In genomic region chr1:3393024-3393986, GRCh38 we compare ENCODE assay signal across 14 cellular contexts.
DNase-seq lines count a peak whose midpoint lies in the region; FAIRE-seq and TF ChIP-seq lines count a peak whose summit lies in the region.
"Had no signal": no experiment of that assay in that cellular context is flagged by ENCODE, and none has a peak within 500 bp of the region (broad histone marks: within the 10 kb centered on the region; RNA-seq: fewer than 3 reads in every experiment).

No MANE protein-coding gene starts in this region.

- FAIRE-seq in GM12892 (lab: Jason Lieb, UNC), result no peak

- in situ Hi-C loops in HAP-1 (cut with MboI; ENCODE audit: low sequenced_read_pairs), result no loop called here

- H3K4me1 ChIP-seq in HAP-1, result peaks cover 8% of the 10 kb centered on the region
- H3K4me1 ChIP-seq in colonic mucosa, result peaks cover 11% of the 10 kb centered on the region
- H3K4me1 ChIP-seq in sigmoid colon, result peaks cover 0 to 27% (median 20%) of the 10 kb centered on the region in 4 donors

- H3K4me3 ChIP-seq in HAP-1 (no peak overlapping the region), colonic mucosa (peak overlapping the region; percentile 0), sigmoid colon (peak overlapping the region in 3 of 4 donors; percentile 22 to 31 (median 29))

- DNase-seq in HAP-1 (ENCODE audit: low spot score in 2 of 2), result peak; percentile 33 to 54
- DNase-seq in colonic mucosa, result peak; percentile 29
- DNase-seq in iPS-NIHi7 (ENCODE audit: extremely low spot score), result peak; percentile 67
- DNase-seq in sigmoid colon, result no peak
- no peak for DNase-seq in GM12892 (ENCODE audit: insufficient read length)
- DNase-seq in activated CD8-positive, alpha-beta memory T cell treated with anti-CD3 and anti-CD28 coated beads, Interleukin-2, amount 50 U/mL, for 48 hours, result no peak
- no peak for DNase-seq in NCI-H2029 treated with DMSO at 0.1 percent for 48 hours (lab: John Stamatoyannopoulos, UW)
- no peak for DNase-seq in SHP77 (lab: John Stamatoyannopoulos, UW)
- DNase-seq: CD4-positive, alpha-beta T cell; Karpas-422; NCI-H69; stimulated activated CD4-positive, alpha-beta T cell treated with anti-CD3 and anti-CD28 coated beads, Interleukin-4, amount 100 ng/mL, for 1 hour; substantia nigra; T-cell had no signal

- H3K36me3 ChIP-seq in HAP-1 (replicated peaks) (no peaks in the 10 kb centered on the region), colonic mucosa (no peaks in the 10 kb centered on the region), sigmoid colon (no peaks in the 10 kb centered on the region)

- no peak for TF ChIP-seq EP300 in sigmoid colon (IDR thresholded peaks at IDR 0.05)

- TF ChIP-seq CTCF in colonic mucosa (IDR thresholded peaks at IDR 0.05), result no peak
- no peak for TF ChIP-seq CTCF in sigmoid colon (IDR thresholded peaks at IDR 0.05)

- H3K9me3 ChIP-seq in HAP-1 (no peaks in the 10 kb centered on the region), colonic mucosa (no peaks in the 10 kb centered on the region), sigmoid colon (no peaks in the 10 kb centered on the region)

- no peak for TF ChIP-seq POLR2A in sigmoid colon (IDR thresholded peaks at IDR 0.05)
- no peak for TF ChIP-seq POLR2A in GM12892 (IDR thresholded peaks at IDR 0.05; ENCODE audit: low read depth, low read length)

- intact Hi-C loops in colonic mucosa (cut with DNase I), result no loop called here
- intact Hi-C loops in sigmoid colon (cut with DNase I), result no loop called here

- H3K27ac ChIP-seq in colonic mucosa, result no peak overlapping the region
- H3K27ac ChIP-seq in sigmoid colon, result peak overlapping the region in 2 of 4 donors; percentile 1 to 8

- H3K27me3 ChIP-seq in HAP-1 (ENCODE audit: low read depth), result peaks cover 6% of the 10 kb centered on the region
- peaks cover 4% of the 10 kb centered on the region for H3K27me3 ChIP-seq in colonic mucosa
- peaks cover 62 to 100% (median 92%) of the 10 kb centered on the region in 3 donors for H3K27me3 ChIP-seq in sigmoid colon

- WGBS in sigmoid colon, 2 donors, result 2 to 7% methylated on average over 63 of the region's 63 CpGs

- no peak overlapping the region for H3K9ac ChIP-seq in colonic mucosa (ENCODE audit: low read depth in 2 of 2, low read length in 2 of 2)

Comparison
In these comparisons a context has a peak if more than half of its experiments do, and no peak if none do; other contexts are left out.
1. DNase-seq: peak in HAP-1 (2 of 2), colonic mucosa (single experiment) and iPS-NIHi7 (single experiment); none in sigmoid colon (single experiment), GM12892 (single experiment), activated CD8-positive, alpha-beta memory T cell treated with anti-CD3 and anti-CD28 coated beads, Interleukin-2, amount 50 U/mL, for 48 hours (single experiment), NCI-H2029 treated with DMSO at 0.1 percent for 48 hours (single experiment) and SHP77 (0 of 2).